In genomic region chr10:104259456-104259855, GRCh38 we compare ENCODE assay signal across 15 cellular contexts. TPM values are rescaled to one million over a fixed set of nuclear protein-coding genes. Genes with fewer than 3 reads are reported as not detected.
DNase-seq lines count a peak whose midpoint lies in the region; ATAC-seq, FAIRE-seq and TF ChIP-seq lines count a peak whose summit lies in the region.
"Had no signal": no experiment of that assay in that cellular context is flagged by ENCODE, and none has a peak within 500 bp of the region (broad histone marks: within the 10 kb centered on the region; RNA-seq: fewer than 3 reads in every experiment).

No MANE protein-coding gene starts in this region.

- intact Hi-C loops in ascending aorta (cut with DNase I), result loop anchor here (10.0 kb wide), 1 partner anchor 355 kb away; no protein-coding TSS in a partner anchor

- no peaks in the 10 kb centered on the region for H4K20me1 ChIP-seq in keratinocyte (ENCODE audit: control insufficient read depth, extremely low read depth, insufficient read depth, low read length)

- dilution Hi-C loops in keratinocyte (cut with MboI; ENCODE audit: extremely low pct_ligation_motif_present, low sequenced_read_pairs), result no loop called here

- peak overlapping the region; percentile 68 for H3K4me2 ChIP-seq in keratinocyte (ENCODE audit: control insufficient read depth, extremely low read depth, insufficient read depth, low read depth, low read length)

- peaks cover 19 to 50% of the 10 kb centered on the region in 2 donors for H3K36me3 ChIP-seq in ascending aorta
- peaks cover 16 to 24% of the 10 kb centered on the region in 2 experiments for H3K36me3 ChIP-seq in keratinocyte (ENCODE audit: control insufficient read depth in 2 of 2, extremely low read depth in 1 of 2, insufficient read depth in 2 of 2, low read length in 2 of 2)
- H3K36me3 ChIP-seq in suprapubic skin, result peaks cover 55% of the 10 kb centered on the region

- DNase-seq in activated naive CD4-positive, alpha-beta T cell treated with anti-CD3 and anti-CD28 coated beads, Interleukin-2, amount 10 ng/mL, durations not matched to agents 7 days and 5 days, result no peak
- DNase-seq in activated naive CD4-positive, alpha-beta T cell (lab: John Stamatoyannopoulos, UW), result no peak
- DNase-seq in ascending aorta (ENCODE audit: low spot score in 2 of 2) (no peak), keratinocyte (ENCODE audit: low read depth, low spot score) (no peak), suprapubic skin (ENCODE audit: low spot score in 2 of 2) (no peak), HUDEP-2 (lab: John Stamatoyannopoulos, UW; ENCODE audit: unreplicated experiment in 76 of 76) (no peak), NCI-H1694 (lab: John Stamatoyannopoulos, UW) (no peak)
- DNase-seq: AML-193; anterior cingulate cortex; GDM1; kidney glomerular epithelial cell; NCI-H1092; NCI-H526 treated with DMSO at 0.1 percent for 48 hours; stimulated activated CD4-positive, alpha-beta T cell treated with anti-CD3 and anti-CD28 coated beads, Interleukin-2, amount 100 ng/mL, for 48 hours had no signal

- H3K27me3 Mint-ChIP-seq in activated naive CD4-positive, alpha-beta T cell treated with anti-CD3 and anti-CD28 coated beads, Interleukin-2, amount 10 ng/mL, durations not matched to agents 7 days and 5 days, result no peaks in the 10 kb centered on the region

- H3K4me1 ChIP-seq in ascending aorta (peaks cover 0 to 21% of the 10 kb centered on the region in 2 donors), keratinocyte (ENCODE audit: control insufficient read depth, extremely low read depth, insufficient read depth, low read length) (peaks cover 58% of the 10 kb centered on the region), suprapubic skin (peaks cover 58% of the 10 kb centered on the region)

- H3K27me3 ChIP-seq in ascending aorta, result no peaks in the 10 kb centered on the region
- no peaks in the 10 kb centered on the region for H3K27me3 ChIP-seq in keratinocyte (ENCODE audit: control insufficient read depth, extremely low read depth, insufficient read depth, low read length)
- no peaks in the 10 kb centered on the region for H3K27me3 ChIP-seq in suprapubic skin

- H3K4me3 ChIP-seq in ascending aorta, result no peak overlapping the region
- H3K4me3 ChIP-seq in keratinocyte (ENCODE audit: control insufficient read depth in 2 of 3, extremely low read depth in 1 of 3, insufficient read depth in 2 of 3, low read depth in 1 of 3, low read length in 3 of 3), result peak overlapping the region in 2 of 3 experiments; percentile 32 to 56
- H3K4me3 ChIP-seq in suprapubic skin, result no peak overlapping the region

- no peak overlapping the region for H2AFZ ChIP-seq in keratinocyte (ENCODE audit: control insufficient read depth, low read length)

- H3K79me2 ChIP-seq in keratinocyte (ENCODE audit: control insufficient read depth, insufficient read depth, low read length), result peaks cover 58% of the 10 kb centered on the region

- no peaks in the 10 kb centered on the region for H3K9me3 ChIP-seq in ascending aorta
- no peaks in the 10 kb centered on the region for H3K9me3 ChIP-seq in keratinocyte (ENCODE audit: control insufficient read depth, low read depth, low read length)
- H3K9me3 ChIP-seq in suprapubic skin, result no peaks in the 10 kb centered on the region

- peaks cover 3% of the 10 kb centered on the region for H3K9me1 ChIP-seq in keratinocyte (ENCODE audit: control insufficient read depth, extremely low read depth, insufficient read depth, low read length)

- TF ChIP-seq POLR2A in suprapubic skin (IDR thresholded peaks at IDR 0.05), result no peak

- no peaks in the 10 kb centered on the region for H3K9me3 Mint-ChIP-seq in activated naive CD4-positive, alpha-beta T cell treated with anti-CD3 and anti-CD28 coated beads, Interleukin-2, amount 10 ng/mL, durations not matched to agents 7 days and 5 days

- no peak for ATAC-seq in HG02852 (IDR thresholded peaks at IDR 0.05; ENCODE audit: unreplicated experiment)

- H3K36me3 Mint-ChIP-seq in activated naive CD4-positive, alpha-beta T cell treated with anti-CD3 and anti-CD28 coated beads, Interleukin-2, amount 10 ng/mL, durations not matched to agents 7 days and 5 days, result peaks cover 61% of the 10 kb centered on the region

- CTCF ChIA-PET in activated naive CD4-positive, alpha-beta T cell treated with anti-CD3 and anti-CD28 coated beads, Interleukin-2, amount 10 ng/mL, durations not matched to agents 7 days and 5 days (lab: Charles Lee), result interaction anchor here (0.9 kb wide), 1 partner anchor 92 kb away, joined by 4 read pairs; no protein-coding TSS in a partner anchor

- FAIRE-seq in keratinocyte (lab: Jason Lieb, UNC), result peak; percentile 29

- no peak overlapping the region for H3K4me3 Mint-ChIP-seq in activated naive CD4-positive, alpha-beta T cell treated with anti-CD3 and anti-CD28 coated beads, Interleukin-2, amount 10 ng/mL, durations not matched to agents 7 days and 5 days

- WGBS in suprapubic skin, result 51% methylated on average over 3 of the region's 3 CpGs

- H3K4me1 Mint-ChIP-seq in activated naive CD4-positive, alpha-beta T cell treated with anti-CD3 and anti-CD28 coated beads, Interleukin-2, amount 10 ng/mL, durations not matched to agents 7 days and 5 days, result peaks cover 73% of the 10 kb centered on the region

- H3K27ac ChIP-seq in ascending aorta (peak overlapping the region; percentile 53 to 60), keratinocyte (ENCODE audit: control insufficient read depth, insufficient read depth, low read length) (peak overlapping the region; percentile 88), suprapubic skin (peak overlapping the region; percentile 78)

- H3K27ac Mint-ChIP-seq in activated naive CD4-positive, alpha-beta T cell treated with anti-CD3 and anti-CD28 coated beads, Interleukin-2, amount 10 ng/mL, durations not matched to agents 7 days and 5 days, result peak overlapping the region; percentile 39

- peak overlapping the region; percentile 65 for H3K9ac ChIP-seq in keratinocyte (ENCODE audit: control insufficient read depth, extremely low read depth, insufficient read depth, low read length)

- TF ChIP-seq CTCF in ascending aorta (IDR thresholded peaks at IDR 0.05) (no peak), keratinocyte (optimal IDR thresholded peaks at IDR 0.05 in 1 of 3, IDR thresholded peaks at IDR 0.05 in 1 of 3, conservative IDR thresholded peaks at IDR 0.05 in 1 of 3; ENCODE audit: extremely low read depth in 1 of 3, insufficient read depth in 2 of 3, low read length in 3 of 3) (no peak), suprapubic skin (IDR thresholded peaks at IDR 0.05) (no peak)

- no peak for TF ChIP-seq EP300 in suprapubic skin (IDR thresholded peaks at IDR 0.05)

RNA-seq across cellular contexts. Expression of gene GSTO1, which starts 4.8 kb away (rescaled TPM):
- total RNA-seq in ascending aorta (62.2 TPM), suprapubic skin (10 to 100 TPM; 38.2 to 61.4 (median 56.7) TPM)
- 260 to 338 TPM (median 267 TPM) in 3 replicates for polyA plus RNA-seq in keratinocyte
- 230 TPM for polyA plus RNA-seq in keratinocyte (2011; ENCODE audit: low read depth)
- polyA plus RNA-seq in keratinocyte (2011; cell fraction: cytosol; rRNA removed), result 293 and 341 TPM in 2 replicates
- 149 and 168 TPM in 2 replicates for polyA plus RNA-seq in keratinocyte (2011; cell fraction: nucleus; rRNA removed)
- polyA plus RNA-seq in keratinocyte (2012; ENCODE audit: low replicate concordance), result 270 and 343 TPM in 2 replicates
- polyA minus RNA-seq in keratinocyte, result 14.6 to 78.3 TPM (median 50.6 TPM) in 3 replicates
- 91.5 TPM for polyA minus RNA-seq in keratinocyte (2011; cell fraction: cytosol; rRNA and poly(A)+ RNA removed)
- polyA minus RNA-seq in keratinocyte (2011; cell fraction: nucleus; rRNA and poly(A)+ RNA removed), result 27.6 and 51.2 TPM in 2 replicates

RNA-seq across cellular contexts. Expression of gene GSTO2, which starts 9.5 kb away (rescaled TPM):
- total RNA-seq in ascending aorta, result not detected
- polyA plus RNA-seq in keratinocyte, result 42.7 to 56.9 TPM (median 47.1 TPM) in 3 replicates
- 3.5 TPM for polyA plus RNA-seq in keratinocyte (2011; ENCODE audit: low read depth)
- 43.7 and 50.3 TPM in 2 replicates for polyA plus RNA-seq in keratinocyte (2011; cell fraction: cytosol; rRNA removed)
- polyA plus RNA-seq in keratinocyte (2011; cell fraction: nucleus; rRNA removed), result 29.6 and 32.1 TPM in 2 replicates
- polyA plus RNA-seq in keratinocyte (2012; ENCODE audit: low replicate concordance), result 28.2 and 28.3 TPM in 2 replicates
- 17.9 to 33.5 TPM (median 25.5 TPM) in 3 replicates for polyA minus RNA-seq in keratinocyte
- polyA minus RNA-seq in keratinocyte (2011; cell fraction: cytosol; rRNA and poly(A)+ RNA removed), result 10.7 TPM
- 7.9 and 15.6 TPM in 2 replicates for polyA minus RNA-seq in keratinocyte (2011; cell fraction: nucleus; rRNA and poly(A)+ RNA removed)
- total RNA-seq in suprapubic skin, result 10 to 100 TPM; 19.0 to 35.5 (median 25.4) TPM

RNA-seq across cellular contexts. Expression of gene CFAP43, which starts 27.3 kb away (rescaled TPM):
- 0.96 TPM for total RNA-seq in ascending aorta
- polyA plus RNA-seq in keratinocyte, result 0.20 to 0.26 TPM (median 0.25 TPM) in 3 replicates
- polyA plus RNA-seq in keratinocyte (2011; ENCODE audit: low read depth), result 1.0 TPM
- 0.23 TPM in 2 replicates for polyA plus RNA-seq in keratinocyte (2011; cell fraction: cytosol; rRNA removed)
- polyA plus RNA-seq in keratinocyte (2011; cell fraction: nucleus; rRNA removed), result 0.43 and 0.67 TPM in 2 replicates
- 0.13 and 0.23 TPM in 2 replicates for polyA plus RNA-seq in keratinocyte (2012; ENCODE audit: low replicate concordance)
- polyA minus RNA-seq in keratinocyte, result 0.10 to 0.35 TPM in 2 of 3 replicates, not detected in the other
- polyA minus RNA-seq in keratinocyte (2011; cell fraction: cytosol; rRNA and poly(A)+ RNA removed), result not detected
- 0.21 and 0.85 TPM in 2 replicates for polyA minus RNA-seq in keratinocyte (2011; cell fraction: nucleus; rRNA and poly(A)+ RNA removed)
- total RNA-seq in suprapubic skin, result 1 to 10 TPM in 2 of 4 donors, under 1 TPM in 2; 0.76 to 1.5 (median 0.99) TPM

Comparison
In these comparisons a context has a peak if more than half of its experiments do, and no peak if none do; other contexts are left out.
1. H3K4me3 ChIP-seq: peak in keratinocyte (2 of 3); none in ascending aorta (0 of 2) and suprapubic skin (single experiment).
2. RNA of gene GSTO2, which starts 9.5 kb away (total RNA-seq): 19.0 to 35.5 TPM in suprapubic skin; not detected in ascending aorta (single experiment); every median in the first group is over 10 times any median in the second.
3. Peak in every context shown above with its lines, with median percentiles within 50 percentile points of each other: H3K27ac ChIP-seq.